ENCODE assay signal across 28 cellular contexts in the genomic region with DNA sequence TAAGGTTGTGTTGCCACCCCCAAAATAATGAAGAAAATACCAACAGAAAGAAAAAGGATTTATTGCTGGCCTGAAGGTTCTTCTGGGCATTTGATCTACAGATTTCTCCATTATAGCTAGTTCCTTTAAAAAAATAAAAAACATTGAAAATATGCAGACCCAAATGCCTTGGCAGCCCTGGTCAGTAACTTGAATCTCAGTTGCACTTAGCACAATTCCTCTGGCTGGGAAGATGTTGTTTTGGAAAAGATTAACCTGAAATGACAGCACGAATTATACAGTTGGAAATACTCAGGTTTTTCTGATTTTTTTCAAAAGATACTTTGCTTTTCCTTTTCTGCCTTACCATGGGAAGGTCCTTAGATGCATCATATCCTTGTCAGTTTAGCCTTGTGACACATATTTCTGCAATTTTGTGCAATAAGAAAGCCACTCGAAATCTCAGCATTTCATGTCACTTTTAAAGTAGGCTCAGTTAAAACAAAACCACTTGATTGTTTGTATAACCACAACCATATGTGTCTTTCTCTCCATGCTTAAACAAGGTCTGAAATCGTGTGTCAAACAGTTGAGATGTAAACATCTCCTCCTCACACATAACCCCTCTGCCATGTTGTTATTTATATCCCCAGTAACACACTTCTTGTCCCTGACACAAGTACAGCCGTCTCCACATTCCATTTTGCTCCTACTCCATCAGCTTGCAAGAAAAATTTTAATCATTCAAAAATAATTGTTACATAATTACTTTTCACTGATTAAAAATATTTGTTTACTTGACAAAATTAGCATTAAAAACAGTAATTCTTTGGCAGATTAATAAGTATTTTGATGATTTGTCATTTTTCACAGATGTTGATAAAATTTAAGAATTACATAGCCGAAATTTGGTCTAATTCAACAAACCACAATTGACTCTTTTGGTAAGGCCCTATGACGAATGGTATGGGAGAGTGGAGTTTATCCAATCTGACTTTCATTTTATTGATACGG.
DNase-seq lines count a peak whose midpoint lies in the region; ATAC-seq and TF ChIP-seq lines count a peak whose summit lies in the region.
"Had no signal": no experiment of that assay in that cellular context is flagged by ENCODE, and none has a peak within 500 bp of the region (broad histone marks: within the 10 kb centered on the region; RNA-seq: fewer than 3 reads in every experiment).

No MANE protein-coding gene starts in this region.

- dilution Hi-C loops in mammary epithelial cell (cut with HindIII; ENCODE audit: low sequenced_read_pairs) = no loop called here

- peaks cover 18% of the 10 kb centered on the region for H3K4me1 Mint-ChIP-seq in WTC11
- H3K4me1 Mint-ChIP-seq in effector memory CD8-positive, alpha-beta T cell (ENCODE audit: low read depth in 2 of 2) = peaks cover 4 to 9% of the 10 kb centered on the region in 2 donors

- no TSS peak for BruUV-seq in mammary epithelial cell (replicated peaks; lab: Mats Ljungman, UMichigan)

- DNase-seq in AG08395 (ENCODE audit: low spot score) (peak; percentile 27), H4 (ENCODE audit: low spot score) (peak; percentile 22), WTC11 (ENCODE audit: low spot score) (no peak), fibroblast of the aortic adventitia (ENCODE audit: low read depth) (peak; percentile 55), mammary epithelial cell (no peak)
- no peak for DNase-seq in effector memory CD8-positive, alpha-beta T cell
- DNase-seq: activated CD4-positive, alpha-beta T cell treated with anti-CD3 and anti-CD28 coated beads for 48 hours; activated naive CD4-positive, alpha-beta T cell treated with anti-CD3 and anti-CD28 coated beads, Interleukin-2, amount 10 ng/mL, durations not matched to agents 7 days and 5 days; activated T-cell treated with anti-CD3 and anti-CD28 coated beads, Interleukin-2, amount 50 U/mL, for 72 hours; amygdala; dermis blood vessel endothelial cell; foreskin keratinocyte; heart right ventricle; left colon; mesendoderm; NCI-H1105; NCI-H2029 treated with DMSO at 0.1 percent for 48 hours; NCI-H226; NCI-H748 treated with DMSO at 0.1 percent for 48 hours; RPMI8226; stimulated activated CD4-positive, alpha-beta T cell treated with anti-CD3 and anti-CD28 coated beads, Interleukin-2, amount 100 ng/mL, for 24 hours; T-helper 17 cell had no signal

- H3K27ac ChIP-seq in mammary epithelial cell (ENCODE audit: insufficient read depth, low read depth, low read length) = no peak overlapping the region
- H3K27ac ChIP-seq: C4-2B, foreskin keratinocyte, heart right ventricle, neutrophil had no signal

- H3K9me3 Mint-ChIP-seq in WTC11 = no peaks in the 10 kb centered on the region
- H3K9me3 Mint-ChIP-seq in effector memory CD8-positive, alpha-beta T cell = no peaks in the 10 kb centered on the region
- H3K9me3 Mint-ChIP-seq: activated naive CD4-positive, alpha-beta T cell treated with anti-CD3 and anti-CD28 coated beads, Interleukin-2, amount 10 ng/mL, durations not matched to agents 7 days and 5 days; activated T-cell treated with anti-CD3 and anti-CD28 coated beads, Interleukin-2, amount 50 U/mL, for 72 hours; GM23338; type B pancreatic cell had no signal

- no peaks in the 10 kb centered on the region for H3K27me3 Mint-ChIP-seq in WTC11 (ENCODE audit: low read depth)
- H3K27me3 Mint-ChIP-seq in effector memory CD8-positive, alpha-beta T cell = no peaks in the 10 kb centered on the region
- H3K27me3 Mint-ChIP-seq: activated naive CD4-positive, alpha-beta T cell treated with anti-CD3 and anti-CD28 coated beads, Interleukin-2, amount 10 ng/mL, durations not matched to agents 7 days and 5 days; T-helper 17 cell; type B pancreatic cell had no signal

- H3K4me3 ChIP-seq in fibroblast of the aortic adventitia (ENCODE audit: low read depth, low read length) (no peak overlapping the region), mammary epithelial cell (replicated peaks in 1 of 3; ENCODE audit: insufficient read depth in 1 of 3, low read depth in 2 of 3, low read length in 3 of 3) (no peak overlapping the region)
- H3K4me3 ChIP-seq: GM23338, heart right ventricle had no signal

- H3K4me1 ChIP-seq in mammary epithelial cell (ENCODE audit: insufficient read depth, low read length) = no peaks in the 10 kb centered on the region
- H3K4me1 ChIP-seq: foreskin keratinocyte had no signal

- no peaks in the 10 kb centered on the region for H4K20me1 ChIP-seq in mammary epithelial cell (ENCODE audit: insufficient read depth, low read length)

- H3K9me3 ChIP-seq in mammary epithelial cell (replicated peaks; ENCODE audit: insufficient read depth, low read length) = no peaks in the 10 kb centered on the region
- H3K9me3 ChIP-seq: heart right ventricle, neutrophil had no signal

- no peak overlapping the region for H3K9ac ChIP-seq in mammary epithelial cell (ENCODE audit: insufficient read depth, low read length)

- POLR2A ChIA-PET in WTC11 (lab: Charles Lee) = no interaction called here

- H3K4me3 Mint-ChIP-seq in WTC11 = no peak overlapping the region
- H3K4me3 Mint-ChIP-seq in effector memory CD8-positive, alpha-beta T cell = no peak overlapping the region
- H3K4me3 Mint-ChIP-seq: activated naive CD4-positive, alpha-beta T cell treated with anti-CD3 and anti-CD28 coated beads, Interleukin-2, amount 10 ng/mL, durations not matched to agents 7 days and 5 days; activated T-cell treated with anti-CD3 and anti-CD28 coated beads, Interleukin-2, amount 50 U/mL, for 72 hours; GM23338; T-helper 17 cell; type B pancreatic cell had no signal

- no peak for TF ChIP-seq CTCF in WTC11 (IDR thresholded peaks at IDR 0.05)
- no peak for TF ChIP-seq CTCF in fibroblast of the aortic adventitia (IDR thresholded peaks at IDR 0.05; ENCODE audit: insufficient read depth, low read length)
- TF ChIP-seq CTCF in mammary epithelial cell (conservative IDR thresholded peaks at IDR 0.05 in 1 of 2, IDR thresholded peaks at IDR 0.05 in 1 of 2; ENCODE audit: extremely low read depth in 1 of 2, insufficient read depth in 1 of 2, low read depth in 1 of 2, low read length in 2 of 2) = no peak

- in situ Hi-C loops in mammary epithelial cell (cut with MboI; ENCODE audit: low sequenced_read_pairs in 2 of 2) = no loop called here

- no peaks in the 10 kb centered on the region for H3K27me3 ChIP-seq in mammary epithelial cell (ENCODE audit: insufficient read depth, low read length)
- H3K27me3 ChIP-seq: foreskin keratinocyte, heart right ventricle, neutrophil had no signal

- H3K4me2 ChIP-seq in mammary epithelial cell (ENCODE audit: insufficient read depth, low read depth, low read length) = no peak overlapping the region
- H3K4me2 ChIP-seq: GM23338 had no signal

- ATAC-seq in WTC11 (no peak), HG03095 (IDR thresholded peaks at IDR 0.05; ENCODE audit: unreplicated experiment) (no peak), GM18861 (IDR thresholded peaks at IDR 0.05; ENCODE audit: unreplicated experiment) (no peak)
- no peak for ATAC-seq in effector memory CD8-positive, alpha-beta T cell (replicated peaks)
- ATAC-seq: activated T-cell treated with anti-CD3 and anti-CD28 coated beads, Interleukin-2, amount 50 U/mL, for 72 hours; foreskin keratinocyte; GM23338; heart right ventricle; left colon; T-helper 17 cell had no signal

- peaks cover 4% of the 10 kb centered on the region; the same call in 1 of the 2 replicates for H3K36me3 Mint-ChIP-seq in WTC11
- H3K36me3 Mint-ChIP-seq in effector memory CD8-positive, alpha-beta T cell (ENCODE audit: insufficient read depth) = peaks cover 15% of the 10 kb centered on the region

- peaks cover 6% of the 10 kb centered on the region for H3K79me2 ChIP-seq in mammary epithelial cell (ENCODE audit: insufficient read depth, low read length)

- no peaks in the 10 kb centered on the region for H3K36me3 ChIP-seq in mammary epithelial cell (ENCODE audit: insufficient read depth, low read length)

- peak overlapping the region; percentile 32; the same call in 1 of the 2 replicates for H3K27ac Mint-ChIP-seq in WTC11
- H3K27ac Mint-ChIP-seq in effector memory CD8-positive, alpha-beta T cell = no peak overlapping the region
- H3K27ac Mint-ChIP-seq: activated naive CD4-positive, alpha-beta T cell treated with anti-CD3 and anti-CD28 coated beads, Interleukin-2, amount 10 ng/mL, durations not matched to agents 7 days and 5 days; activated T-cell treated with anti-CD3 and anti-CD28 coated beads, Interleukin-2, amount 50 U/mL, for 72 hours; GM23338; type B pancreatic cell had no signal

- WGBS in mammary epithelial cell (ENCODE audit: low coverage, missing lambda C conversion rate) = 96% methylated on average over 7 of the region's 7 CpGs

- H2AFZ ChIP-seq in mammary epithelial cell (ENCODE audit: low read depth, low read length) = no peak overlapping the region
- H2AFZ ChIP-seq: GM23338 had no signal

- intact Hi-C loops in mammary epithelial cell (cut with micrococcal nuclease) = no loop called here

- CTCF ChIA-PET in WTC11 (lab: Charles Lee) (no interaction called here), mammary epithelial cell (lab: Charles Lee; ENCODE audit: low non-redundant PET) (no interaction called here)

TF ChIP-seq in WTC11, 78 proteins besides CTCF, POLR2A, EP300 and RAD21:
- no peak for TF ChIP-seq ZNF232 (CRISPR knock-in tag; IDR thresholded peaks at IDR 0.05)
- no peak for TF ChIP-seq NR1H2 (CRISPR knock-in tag; IDR thresholded peaks at IDR 0.05)
- no peak for TF ChIP-seq NR3C1 (CRISPR knock-in tag; conservative IDR thresholded peaks at IDR 0.05; ENCODE audit: low read depth)

Comparison
In these comparisons a context has a peak if more than half of its experiments do, and no peak if none do; other contexts are left out.
1. DNase-seq: peak in AG08395 (single experiment), H4 (single experiment) and fibroblast of the aortic adventitia (single experiment); none in WTC11 (single experiment), effector memory CD8-positive, alpha-beta T cell (0 of 3) and mammary epithelial cell (single experiment).